23 cellular contexts compared by ENCODE assay signal in the genomic region with DNA sequence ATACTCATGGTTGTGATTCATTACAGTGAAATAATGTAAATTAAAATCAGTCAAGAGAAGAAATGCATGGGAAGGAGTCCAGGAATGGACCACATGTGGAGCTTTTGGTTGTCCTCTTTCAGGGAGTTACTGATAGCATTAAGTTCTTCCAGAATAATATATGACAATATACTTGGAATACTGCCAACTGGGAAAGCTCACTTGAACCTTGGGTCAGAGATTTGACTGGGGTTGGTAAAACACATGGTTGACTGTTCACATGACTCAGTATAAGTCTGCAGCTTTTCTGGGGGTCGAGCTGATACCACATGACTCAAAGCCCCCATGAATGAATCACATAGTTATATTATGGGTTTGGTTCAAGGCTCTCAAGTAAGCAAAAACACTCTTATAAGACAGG.
DNase-seq lines count a peak whose midpoint lies in the region; TF ChIP-seq lines count a peak whose summit lies in the region.
"Had no signal": no experiment of that assay in that cellular context is flagged by ENCODE, and none has a peak within 500 bp of the region (broad histone marks: within the 10 kb centered on the region; RNA-seq: fewer than 3 reads in every experiment).

No MANE protein-coding gene starts in this region.

- H3K27me3 ChIP-seq in ACC112 (ENCODE audit: insufficient read depth, low read length) = no peaks in the 10 kb centered on the region
- no peaks in the 10 kb centered on the region for H3K27me3 ChIP-seq in MG63
- H3K27me3 ChIP-seq in mesendoderm (ENCODE audit: insufficient read depth, low read length, poor library complexity) = no peaks in the 10 kb centered on the region
- H3K27me3 ChIP-seq: pancreas, SJCRH30, stomach, upper lobe of right lung had no signal

- H3K27ac ChIP-seq in ACC112 (ENCODE audit: low read depth, low read length) = peak overlapping the region; percentile 56
- no peak overlapping the region for H3K27ac ChIP-seq in mesendoderm (ENCODE audit: low read depth, low read length)
- H3K27ac ChIP-seq: epithelial cell of prostate, pancreas, SJCRH30, stomach, upper lobe of right lung had no signal

- H2AK5ac ChIP-seq in mesendoderm (ENCODE audit: low read length) = no peak overlapping the region

- H3K79me1 ChIP-seq in mesendoderm (ENCODE audit: low read length) = no peaks in the 10 kb centered on the region

- H2BK120ac ChIP-seq in mesendoderm (ENCODE audit: low read depth, low read length) = no peak overlapping the region

- no peak overlapping the region for H3K4ac ChIP-seq in mesendoderm (ENCODE audit: low read depth, low read length)

- WGBS in mesendoderm (ENCODE audit: extremely low coverage, insufficient coverage, low lambda C conversion rate) = no CpG with 5 or more reads among the region's 1 CpG

- TF ChIP-seq CTCF in choroid plexus epithelial cell (conservative IDR thresholded peaks at IDR 0.05; ENCODE audit: low read depth, low read length) = no peak

- DNase-seq in MG63 (peak; percentile 82), choroid plexus epithelial cell (ENCODE audit: low read depth) (peak; percentile 95), kidney glomerular epithelial cell (lab: John Stamatoyannopoulos, UW) (peak; percentile 89), mesendoderm (no peak), NCI-H2081 (lab: John Stamatoyannopoulos, UW) (no peak), DMS53 treated with DMSO at 0.1 percent for 48 hours (lab: John Stamatoyannopoulos, UW; ENCODE audit: unreplicated experiment) (no peak), pons (ENCODE audit: low spot score) (no peak)
- DNase-seq: activated CD4-positive, CD25-positive, alpha-beta regulatory T cell; activated CD8-positive, alpha-beta T cell treated with anti-CD3 and anti-CD28 coated beads for 36 hours; activated naive CD4-positive, alpha-beta T cell treated with anti-CD3 and anti-CD28 coated beads, Interleukin-2, amount 50 U/mL, for 16 hours; activated T-cell treated with anti-CD3 and anti-CD28 coated beads, Interleukin-2, amount 50 U/mL, for 48 hours; C1 segment of cervical spinal cord; dermis blood vessel endothelial cell; NCI-H1436; NCI-H82; OCI-M1; pancreas; stomach; T-helper 2 cell; upper lobe of right lung had no signal

- H3K9ac ChIP-seq in mesendoderm (ENCODE audit: low read length) = no peak overlapping the region

- H3K56ac ChIP-seq in mesendoderm (ENCODE audit: low read length) = no peak overlapping the region

- no peak overlapping the region for H3K18ac ChIP-seq in mesendoderm (ENCODE audit: low read length)

- H2AFZ ChIP-seq in ACC112 (ENCODE audit: low read length, unreplicated experiment) = no peak overlapping the region

- no peak overlapping the region for H4K8ac ChIP-seq in mesendoderm (ENCODE audit: low read depth, low read length)

- H3K4me1 ChIP-seq in ACC112 (ENCODE audit: control insufficient read depth, insufficient read depth, low read length, unreplicated experiment) = peaks cover 13% of the 10 kb centered on the region
- no peaks in the 10 kb centered on the region for H3K4me1 ChIP-seq in mesendoderm (ENCODE audit: control insufficient read depth, low read depth, low read length)
- H3K4me1 ChIP-seq: pancreas, SJCRH30, stomach, upper lobe of right lung had no signal

- H3K36me3 ChIP-seq in ACC112 (ENCODE audit: insufficient read depth, low read length) (no peaks in the 10 kb centered on the region), MG63 (no peaks in the 10 kb centered on the region), mesendoderm (ENCODE audit: control insufficient read depth, insufficient read depth, low read length) (no peaks in the 10 kb centered on the region)
- H3K36me3 ChIP-seq: pancreas, SJCRH30, stomach, upper lobe of right lung had no signal

- H3K23ac ChIP-seq in mesendoderm (ENCODE audit: low read length) = no peak overlapping the region

- H3K4me2 ChIP-seq in mesendoderm (ENCODE audit: low read length) = no peak overlapping the region

- no peak overlapping the region for H2BK15ac ChIP-seq in mesendoderm (replicated peaks; ENCODE audit: low read depth)

- H3K4me3 ChIP-seq in ACC112 (ENCODE audit: low read depth, low read length) (peak overlapping the region; percentile 24; the same call in 1 of the 2 replicates), MG63 (no peak overlapping the region), choroid plexus epithelial cell (ENCODE audit: low read depth, low read length) (no peak overlapping the region), mesendoderm (ENCODE audit: low read length) (no peak overlapping the region)
- H3K4me3 ChIP-seq: pancreas, SJCRH30, stomach, upper lobe of right lung had no signal

- H2BK5ac ChIP-seq in mesendoderm (ENCODE audit: low read length) = no peak overlapping the region

- no peak overlapping the region for H4K5ac ChIP-seq in mesendoderm (ENCODE audit: low read length)

- H3K79me2 ChIP-seq in ACC112 (ENCODE audit: control insufficient read depth, insufficient read depth, low read length, unreplicated experiment) = no peaks in the 10 kb centered on the region
- no peaks in the 10 kb centered on the region for H3K79me2 ChIP-seq in mesendoderm (ENCODE audit: control insufficient read depth, insufficient read depth, low read length)

- H3K9me3 ChIP-seq in MG63 = peaks cover 5% of the 10 kb centered on the region
- H3K9me3 ChIP-seq: pancreas, SJCRH30, stomach, upper lobe of right lung had no signal

Comparison
In these comparisons a context has a peak if more than half of its experiments do, and no peak if none do; other contexts are left out.
1. DNase-seq: peak in MG63 (single experiment), choroid plexus epithelial cell (single experiment) and kidney glomerular epithelial cell (single experiment); none in mesendoderm (single experiment), NCI-H2081 (0 of 2), DMS53 treated with DMSO at 0.1 percent for 48 hours (single experiment) and pons (single experiment).